ENCODE assay signal across 37 cellular contexts in genomic region chr15:28979208-28979891, GRCh38.
DNase-seq lines count a peak whose midpoint lies in the region; ATAC-seq lines count a peak whose summit lies in the region.
"Had no signal": no experiment of that assay in that cellular context is flagged by ENCODE, and none has a peak within 500 bp of the region (broad histone marks: within the 10 kb centered on the region; RNA-seq: fewer than 3 reads in every experiment).

No MANE protein-coding gene starts in this region.

- no peaks in the 10 kb centered on the region for H3K27me3 Mint-ChIP-seq in activated T-helper 17 cell treated with anti-CD3 and anti-CD28 coated beads, Interleukin-2, amount 50 U/mL, for 72 hours
- H3K27me3 Mint-ChIP-seq: activated CD4-positive, alpha-beta memory T cell treated with anti-CD3 and anti-CD28 coated beads for 36 hours; activated naive CD8-positive, alpha-beta T cell treated with anti-CD3 and anti-CD28 coated beads, Interleukin-2, amount 10 ng/mL, durations not matched to agents 7 days and 5 days had no signal

- DNase-seq in activated CD8-positive, alpha-beta memory T cell treated with anti-CD3 and anti-CD28 coated beads for 24 hours, result peak; percentile 54
- no peak for DNase-seq in activated CD8-positive, alpha-beta memory T cell treated with anti-CD3 and anti-CD28 coated beads, Interleukin-2, amount 50 U/mL, for 4 hours
- DNase-seq in ecto neural progenitor cell (ENCODE audit: low spot score) (peak; percentile 67), midbrain (lab: John Stamatoyannopoulos, UW) (peak; percentile 17), AG08396 (ENCODE audit: low spot score) (no peak)
- DNase-seq: activated CD4-positive, alpha-beta memory T cell treated with anti-CD3 and anti-CD28 coated beads for 36 hours; activated CD4-positive, alpha-beta T cell treated with anti-CD3 and anti-CD28 coated beads for 1 hour; activated CD8-positive, alpha-beta memory T cell treated with anti-CD3 and anti-CD28 coated beads, Interleukin-2, amount 50 U/mL, for 48 hours; activated effector memory CD4-positive, alpha-beta T cell treated with Interleukin-2 at 50 U/mL for 16 hours; activated naive CD8-positive, alpha-beta T cell treated with anti-CD3 and anti-CD28 coated beads, Interleukin-2, amount 10 ng/mL, durations not matched to agents 7 days and 5 days; Caco-2; central memory CD4-positive, alpha-beta T cell; DMS53; IMR-90; left cardiac atrium; mammary epithelial cell; NCI-H146; NCI-H2107; NCI-H446; NCI-H82; Peyer's patch; posterior cingulate gyrus; SHP77 treated with DMSO at 0.1 percent for 48 hours; sigmoid colon; stimulated activated CD4-positive, alpha-beta T cell treated with anti-CD3 and anti-CD28 coated beads, Interleukin-4, amount 100 ng/mL, for 1 hour; stomach; SW 1271; tibial artery had no signal

- H3K36me3 Mint-ChIP-seq in activated T-helper 17 cell treated with anti-CD3 and anti-CD28 coated beads, Interleukin-2, amount 50 U/mL, for 72 hours (ENCODE audit: low read depth), result no peaks in the 10 kb centered on the region
- H3K36me3 Mint-ChIP-seq: activated CD4-positive, alpha-beta memory T cell treated with anti-CD3 and anti-CD28 coated beads for 36 hours; CD14-positive monocyte had no signal

- no peak overlapping the region for H3K4me3 Mint-ChIP-seq in activated T-helper 17 cell treated with anti-CD3 and anti-CD28 coated beads, Interleukin-2, amount 50 U/mL, for 72 hours
- H3K4me3 Mint-ChIP-seq: activated CD4-positive, alpha-beta memory T cell treated with anti-CD3 and anti-CD28 coated beads for 36 hours; activated naive CD8-positive, alpha-beta T cell treated with anti-CD3 and anti-CD28 coated beads, Interleukin-2, amount 10 ng/mL, durations not matched to agents 7 days and 5 days; CD14-positive monocyte; dendritic cell treated with granulocyte-macrophage colony-stimulating factor and Interleukin-4, amounts not matched to agents 40 ng/mL and 50 ng/mL, for 4 days had no signal

- peak overlapping the region; percentile 88 for H3K27ac ChIP-seq in temporal lobe (ENCODE audit: low read depth, low read length)
- H3K27ac ChIP-seq: 22Rv1, gastroesophageal sphincter, hepatocyte, Peyer's patch, sigmoid colon, stomach, tibial artery had no signal

- no peaks in the 10 kb centered on the region for H3K4me1 Mint-ChIP-seq in activated T-helper 17 cell treated with anti-CD3 and anti-CD28 coated beads, Interleukin-2, amount 50 U/mL, for 72 hours
- H3K4me1 Mint-ChIP-seq: CD14-positive monocyte had no signal

- H3K27ac Mint-ChIP-seq in activated T-helper 17 cell treated with anti-CD3 and anti-CD28 coated beads, Interleukin-2, amount 50 U/mL, for 72 hours, result no peak overlapping the region
- H3K27ac Mint-ChIP-seq: activated CD4-positive, alpha-beta memory T cell treated with anti-CD3 and anti-CD28 coated beads for 36 hours; activated naive CD8-positive, alpha-beta T cell treated with anti-CD3 and anti-CD28 coated beads, Interleukin-2, amount 10 ng/mL, durations not matched to agents 7 days and 5 days; CD14-positive monocyte; dendritic cell treated with granulocyte-macrophage colony-stimulating factor and Interleukin-4, amounts not matched to agents 40 ng/mL and 50 ng/mL, for 4 days had no signal

- H3K9me3 Mint-ChIP-seq in activated T-helper 17 cell treated with anti-CD3 and anti-CD28 coated beads, Interleukin-2, amount 50 U/mL, for 72 hours, result no peaks in the 10 kb centered on the region
- H3K9me3 Mint-ChIP-seq: activated CD4-positive, alpha-beta memory T cell treated with anti-CD3 and anti-CD28 coated beads for 36 hours; activated naive CD8-positive, alpha-beta T cell treated with anti-CD3 and anti-CD28 coated beads, Interleukin-2, amount 10 ng/mL, durations not matched to agents 7 days and 5 days; dendritic cell treated with granulocyte-macrophage colony-stimulating factor and Interleukin-4, amounts not matched to agents 40 ng/mL and 50 ng/mL, for 4 days had no signal

- no peak for ATAC-seq in GM21381 (IDR thresholded peaks at IDR 0.05; ENCODE audit: unreplicated experiment)
- ATAC-seq in activated T-helper 17 cell treated with anti-CD3 and anti-CD28 coated beads, Interleukin-2, amount 50 U/mL, for 72 hours (replicated peaks), result no peak
- ATAC-seq: gastroesophageal sphincter, HCT116, left cardiac atrium had no signal

Comparison
In these comparisons a context has a peak if more than half of its experiments do, and no peak if none do; other contexts are left out.
1. DNase-seq: peak in activated CD8-positive, alpha-beta memory T cell treated with anti-CD3 and anti-CD28 coated beads for 24 hours (single experiment), ecto neural progenitor cell (single experiment) and midbrain (single experiment); none in activated CD8-positive, alpha-beta memory T cell treated with anti-CD3 and anti-CD28 coated beads, Interleukin-2, amount 50 U/mL, for 4 hours (single experiment) and AG08396 (single experiment).